8 cellular contexts compared by ENCODE assay signal in the genomic region with DNA sequence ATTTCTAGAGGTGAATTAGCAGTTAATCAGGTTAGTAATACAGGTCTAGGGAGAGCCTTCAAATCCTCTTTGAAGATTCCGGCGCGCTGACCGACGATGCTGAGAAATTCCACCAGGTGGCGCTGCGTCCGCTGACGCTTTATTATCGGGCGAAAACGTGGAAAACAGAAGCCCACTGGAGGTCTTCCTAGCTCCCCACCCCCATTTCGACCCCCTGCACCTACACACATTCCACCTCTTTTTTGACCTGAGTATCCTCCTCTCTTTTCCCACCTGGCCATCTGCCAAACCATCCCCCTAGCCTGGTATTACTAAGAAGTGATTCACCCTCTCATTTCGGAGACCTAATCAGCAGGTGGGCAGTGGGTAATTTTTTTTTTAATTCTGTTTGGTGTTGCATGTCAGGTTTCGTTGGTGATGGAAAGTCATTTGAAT.
DNase-seq lines count a peak whose midpoint lies in the region; ATAC-seq and TF ChIP-seq lines count a peak whose summit lies in the region.

No MANE protein-coding gene starts in this region.

- DNase-seq in GM06990 (ENCODE audit: extremely low read depth, insufficient read length), result peak; percentile 47
- peak; percentile 19 for DNase-seq in NCI-H1092 (lab: John Stamatoyannopoulos, UW)
- peak; percentile 56 for DNase-seq in activated CD4-positive, CD25-positive, alpha-beta regulatory T cell treated with anti-CD3 and anti-CD28 coated beads, Interleukin-2, amount 50 U/mL, for 72 hours
- DNase-seq in dedifferentiated amniotic fluid mesenchymal stem cell (ENCODE audit: extremely low spot score), result peak; percentile 34
- peak in 2 of 3 donors; percentile 47 to 58 for DNase-seq in right lobe of liver
- DNase-seq in stimulated activated CD8-positive, alpha-beta memory T cell treated with anti-CD3 and anti-CD28 coated beads, Interleukin-12 subunit alpha, Interleukin-12 subunit beta, amount 100 ng/mL, for 1 hour (ENCODE audit: low read depth), result peak; percentile 28
- DNase-seq in cortex of kidney (lab: John Stamatoyannopoulos, UW), result no peak

- H3K9me3 ChIP-seq in right lobe of liver, result no peaks in the 10 kb centered on the region

- H3K4me3 ChIP-seq in GM06990 (replicated peaks; ENCODE audit: low read depth, low read length), result no peak overlapping the region
- H3K4me3 ChIP-seq in right lobe of liver, result no peak overlapping the region

- no peak overlapping the region for H3K27ac ChIP-seq in right lobe of liver

- H3K36me3 ChIP-seq in GM06990 (ENCODE audit: control insufficient read depth, insufficient read depth, low read length) (no peaks in the 10 kb centered on the region), right lobe of liver (no peaks in the 10 kb centered on the region)

- TF ChIP-seq CTCF in GM06990 (IDR thresholded peaks at IDR 0.05; ENCODE audit: insufficient read depth, low read length, poor library complexity, severe bottlenecking) (peak; percentile 86), right lobe of liver (IDR thresholded peaks at IDR 0.05) (peak; percentile 64 to 97 (median 91))

- no peak for TF ChIP-seq POLR2A in right lobe of liver (IDR thresholded peaks at IDR 0.05)

- 2% methylated on average over 15 of the region's 15 CpGs for WGBS in right lobe of liver (ENCODE audit: insufficient coverage, low coverage, low lambda C conversion rate, missing lambda C conversion rate)

- H3K4me1 ChIP-seq in right lobe of liver, result no peaks in the 10 kb centered on the region

- ATAC-seq in right lobe of liver (peak; percentile 47 to 74 (median 72)), GM21423 (IDR thresholded peaks at IDR 0.05; ENCODE audit: unreplicated experiment) (no peak)

- intact Hi-C loops in right lobe of liver (cut with DNase I), result loop anchor here in 1 of 2 donors (10.0 kb wide), 2 partner anchors 92 to 302 kb away; no protein-coding TSS in a partner anchor

- H3K27me3 ChIP-seq in GM06990 (replicated peaks; ENCODE audit: control insufficient read depth, insufficient read depth, low read length) (no peaks in the 10 kb centered on the region; the same call in none of the 2 replicates), right lobe of liver (no peaks in the 10 kb centered on the region)
